In the genomic region with DNA sequence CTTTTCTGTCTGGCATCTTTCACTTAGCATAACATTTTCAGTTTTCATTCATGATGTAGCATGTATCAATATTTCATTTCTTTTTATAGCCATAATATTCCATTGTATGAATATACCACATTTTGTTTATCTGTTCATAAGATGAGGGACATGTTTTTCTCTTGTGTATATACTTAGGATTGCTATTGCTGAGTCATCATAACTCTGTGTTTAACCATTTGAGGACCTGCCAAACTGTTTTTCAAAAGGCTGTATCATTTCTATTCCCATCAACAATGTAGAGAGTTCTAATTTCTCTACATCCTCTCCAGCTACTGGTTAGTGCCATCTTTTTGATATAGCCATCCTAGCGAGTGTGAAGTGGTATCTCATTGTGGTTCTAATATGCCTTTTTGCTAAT, we compare ENCODE assay signal across 1 cellular context.
TF ChIP-seq lines count a peak whose summit lies in the region.

No MANE protein-coding gene starts in this region.

TF ChIP-seq in K562, 482 proteins besides CTCF, POLR2A, EP300 and RAD21 (continued from another document and continues in another):
- TF ChIP-seq ZNF76 (CRISPR knock-in tag; IDR thresholded peaks at IDR 0.05; ENCODE audit: borderline replicate concordance) (no peak), CHD1 (IDR thresholded peaks at IDR 0.05; ENCODE audit: low read length) (no peak), SOX6 (IDR thresholded peaks at IDR 0.05) (no peak), ZBED1 (IDR thresholded peaks at IDR 0.05) (no peak), FOSL1 (tag; conservative IDR thresholded peaks at IDR 0.05) (peak; percentile 55), ZNF561 (CRISPR knock-in tag; conservative IDR thresholded peaks at IDR 0.05) (no peak), C11orf30 (IDR thresholded peaks at IDR 0.05; ENCODE audit: low read depth) (peak; percentile 100), MTF1 (CRISPR knock-in tag; IDR thresholded peaks at IDR 0.05; ENCODE audit: borderline replicate concordance) (no peak), KDM4B (IDR thresholded peaks at IDR 0.05; ENCODE audit: borderline replicate concordance in 2 of 2, low read depth in 1 of 2) (no peak), NEUROD1 (IDR thresholded peaks at IDR 0.05; ENCODE audit: borderline replicate concordance, low read depth, low read length, partially characterized antibody) (no peak), GABPA (tag; conservative IDR thresholded peaks at IDR 0.05; ENCODE audit: low read depth) (no peak), ZBTB7A (IDR thresholded peaks at IDR 0.05; ENCODE audit: borderline replicate concordance, control insufficient read depth, low read depth, low read length) (no peak), POLR2H (tag; IDR thresholded peaks at IDR 0.05; ENCODE audit: low read depth) (0 out of 2 replicates have a peak, but pooled peaks have one; percentile 20), ZNF347 (CRISPR knock-in tag; IDR thresholded peaks at IDR 0.05; ENCODE audit: low read depth) (no peak), ZNF174 (CRISPR knock-in tag; IDR thresholded peaks at IDR 0.05) (no peak), CAMTA2 (CRISPR knock-in tag; conservative IDR thresholded peaks at IDR 0.05) (no peak), ZNF639 (CRISPR knock-in tag; conservative IDR thresholded peaks at IDR 0.05 in 1 of 2, IDR thresholded peaks at IDR 0.05 in 1 of 2) (0 out of 4 replicates have a peak, but pooled peaks of 1 of the 2 experiments have one; percentile 20), ZNF316 (IDR thresholded peaks at IDR 0.05) (peak; percentile 100), ZKSCAN3 (CRISPR knock-in tag; IDR thresholded peaks at IDR 0.05) (no peak), CBFA2T2 (conservative IDR thresholded peaks at IDR 0.05) (no peak), FOXP1 (CRISPR knock-in tag; IDR thresholded peaks at IDR 0.05) (no peak), RBBP5 (IDR thresholded peaks at IDR 0.05; ENCODE audit: borderline replicate concordance, insufficient read depth, low read length, poor library complexity, severe bottlenecking) (no peak), TCFL5 (CRISPR knock-in tag; conservative IDR thresholded peaks at IDR 0.05) (no peak), TGIF2 (CRISPR knock-in tag; IDR thresholded peaks at IDR 0.05) (no peak), ETV6 (IDR thresholded peaks at IDR 0.05; ENCODE audit: borderline replicate concordance in 1 of 2, low read depth in 2 of 2, low read length in 1 of 2) (no peak), ETV6 (CRISPR knock-in tag; IDR thresholded peaks at IDR 0.05; ENCODE audit: borderline replicate concordance) (no peak), NFIX (CRISPR knock-in tag; IDR thresholded peaks at IDR 0.05; ENCODE audit: low read depth) (no peak), MCM7 (IDR thresholded peaks at IDR 0.05) (no peak), GABPB1 (CRISPR knock-in tag; IDR thresholded peaks at IDR 0.05) (no peak), ZNF217 (CRISPR knock-in tag; IDR thresholded peaks at IDR 0.05) (no peak), PHF20 (IDR thresholded peaks at IDR 0.05; ENCODE audit: partially characterized antibody) (no peak), HOXB6 (CRISPR knock-in tag; IDR thresholded peaks at IDR 0.05; ENCODE audit: borderline replicate concordance) (no peak), PRPF4 (IDR thresholded peaks at IDR 0.05; ENCODE audit: insufficient read depth, low read depth, low read length, poor library complexity, severe bottlenecking) (no peak), MYBL2 (IDR thresholded peaks at IDR 0.05; ENCODE audit: low read depth) (no peak), MYBL2 (CRISPR knock-in tag; IDR thresholded peaks at IDR 0.05; ENCODE audit: borderline replicate concordance) (no peak), ARID3A (IDR thresholded peaks at IDR 0.05; ENCODE audit: borderline replicate concordance, low read depth, low read length) (peak; percentile 63; the same call in 1 of the 2 replicates), CHD2 (IDR thresholded peaks at IDR 0.05; ENCODE audit: low read depth, low read length) (no peak), ZZZ3 (IDR thresholded peaks at IDR 0.05) (no peak), JUND (IDR thresholded peaks at IDR 0.05; ENCODE audit: borderline replicate concordance, low read depth, low read length) (peak; percentile 76; the same call in 1 of the 2 replicates), JUND (tag; IDR thresholded peaks at IDR 0.05; ENCODE audit: borderline replicate concordance, low read depth, low read length) (peak; percentile 76), SMAD1 (IDR thresholded peaks at IDR 0.05; ENCODE audit: low read depth, low read length, partially characterized antibody) (no peak), STAT5B (CRISPR knock-in tag; IDR thresholded peaks at IDR 0.05) (no peak), ZNF121 (CRISPR knock-in tag; conservative IDR thresholded peaks at IDR 0.05) (no peak), ZEB2 (IDR thresholded peaks at IDR 0.05) (no peak), MEF2A (IDR thresholded peaks at IDR 0.05; ENCODE audit: control insufficient read depth, low read depth, low read length) (no peak), RFX1 (IDR thresholded peaks at IDR 0.05) (no peak; the same call in 1 of the 2 replicates), TAF15 (IDR thresholded peaks at IDR 0.05; ENCODE audit: low read depth, low read length) (no peak), MAFG (tag; conservative IDR thresholded peaks at IDR 0.05) (peak; percentile 100), E2F6 (IDR thresholded peaks at IDR 0.05; ENCODE audit: borderline replicate concordance in 1 of 2, extremely low read depth in 1 of 2, insufficient read depth in 1 of 2, insufficient read length in 1 of 2, low read depth in 1 of 2, low read length in 1 of 2, poor library complexity in 1 of 2, severe bottlenecking in 1 of 2) (no peak), BMI1 (IDR thresholded peaks at IDR 0.05; ENCODE audit: low read length) (no peak), SUPT5H (IDR thresholded peaks at IDR 0.05) (no peak), TCF7 (IDR thresholded peaks at IDR 0.05; ENCODE audit: borderline replicate concordance) (no peak), BDP1 (IDR thresholded peaks at IDR 0.05; ENCODE audit: insufficient read depth, insufficient read length) (no peak), NFRKB (IDR thresholded peaks at IDR 0.05; ENCODE audit: low read depth) (peak; percentile 45; the same call in 1 of the 2 replicates), ZNF830 (CRISPR knock-in tag; IDR thresholded peaks at IDR 0.05) (no peak), YY1 (IDR thresholded peaks at IDR 0.05; ENCODE audit: borderline replicate concordance in 1 of 3, control insufficient read depth in 1 of 3, extremely low read depth in 1 of 3, insufficient read depth in 3 of 3, insufficient read length in 1 of 3, insufficient replicate concordance in 2 of 3, low read depth in 1 of 3, low read length in 2 of 3) (no peak), U2AF1 (optimal IDR thresholded peaks at IDR 0.05; ENCODE audit: low read depth, low read length) (no peak), ETV1 (tag; conservative IDR thresholded peaks at IDR 0.05; ENCODE audit: low read depth) (no peak), DPF2 (IDR thresholded peaks at IDR 0.05) (peak; percentile 81; the same call in 1 of the 2 replicates), NONO (IDR thresholded peaks at IDR 0.05; ENCODE audit: low read depth in 2 of 2, low read length in 1 of 2) (no peak), TEAD4 (IDR thresholded peaks at IDR 0.05; ENCODE audit: low read length) (no peak), TEAD4 (CRISPR knock-in tag; IDR thresholded peaks at IDR 0.05; ENCODE audit: borderline replicate concordance) (no peak), ZBTB9 (CRISPR knock-in tag; IDR thresholded peaks at IDR 0.05) (no peak)
- TF ChIP-seq, protein P1, sequence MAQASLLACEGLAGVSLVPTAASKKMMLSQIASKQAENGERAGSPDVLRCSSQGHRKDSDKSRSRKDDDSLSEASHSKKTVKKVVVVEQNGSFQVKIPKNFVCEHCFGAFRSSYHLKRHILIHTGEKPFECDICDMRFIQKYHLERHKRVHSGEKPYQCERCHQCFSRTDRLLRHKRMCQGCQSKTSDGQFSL (CRISPR knock-in tag; IDR thresholded peaks at IDR 0.05): no peak
- TF ChIP-seq, protein P1 (tag; IDR thresholded peaks at IDR 0.05): no peak
- TF ChIP-seq, protein P2, sequence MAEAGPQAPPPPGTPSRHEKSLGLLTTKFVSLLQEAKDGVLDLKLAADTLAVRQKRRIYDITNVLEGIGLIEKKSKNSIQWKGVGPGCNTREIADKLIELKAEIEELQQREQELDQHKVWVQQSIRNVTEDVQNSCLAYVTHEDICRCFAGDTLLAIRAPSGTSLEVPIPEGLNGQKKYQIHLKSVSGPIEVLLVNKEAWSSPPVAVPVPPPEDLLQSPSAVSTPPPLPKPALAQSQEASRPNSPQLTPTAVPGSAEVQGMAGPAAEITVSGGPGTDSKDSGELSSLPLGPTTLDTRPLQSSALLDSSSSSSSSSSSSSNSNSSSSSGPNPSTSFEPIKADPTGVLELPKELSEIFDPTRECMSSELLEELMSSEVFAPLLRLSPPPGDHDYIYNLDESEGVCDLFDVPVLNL (CRISPR knock-in tag; IDR thresholded peaks at IDR 0.05; ENCODE audit: low read depth): no peak
- TF ChIP-seq, protein P3, sequence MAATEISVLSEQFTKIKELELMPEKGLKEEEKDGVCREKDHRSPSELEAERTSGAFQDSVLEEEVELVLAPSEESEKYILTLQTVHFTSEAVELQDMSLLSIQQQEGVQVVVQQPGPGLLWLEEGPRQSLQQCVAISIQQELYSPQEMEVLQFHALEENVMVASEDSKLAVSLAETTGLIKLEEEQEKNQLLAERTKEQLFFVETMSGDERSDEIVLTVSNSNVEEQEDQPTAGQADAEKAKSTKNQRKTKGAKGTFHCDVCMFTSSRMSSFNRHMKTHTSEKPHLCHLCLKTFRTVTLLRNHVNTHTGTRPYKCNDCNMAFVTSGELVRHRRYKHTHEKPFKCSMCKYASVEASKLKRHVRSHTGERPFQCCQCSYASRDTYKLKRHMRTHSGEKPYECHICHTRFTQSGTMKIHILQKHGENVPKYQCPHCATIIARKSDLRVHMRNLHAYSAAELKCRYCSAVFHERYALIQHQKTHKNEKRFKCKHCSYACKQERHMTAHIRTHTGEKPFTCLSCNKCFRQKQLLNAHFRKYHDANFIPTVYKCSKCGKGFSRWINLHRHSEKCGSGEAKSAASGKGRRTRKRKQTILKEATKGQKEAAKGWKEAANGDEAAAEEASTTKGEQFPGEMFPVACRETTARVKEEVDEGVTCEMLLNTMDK (IDR thresholded peaks at IDR 0.05; ENCODE audit: borderline replicate concordance, insufficient read depth, low read depth, low read length, poor library complexity, severe bottlenecking): no peak
- TF ChIP-seq, protein P4, sequence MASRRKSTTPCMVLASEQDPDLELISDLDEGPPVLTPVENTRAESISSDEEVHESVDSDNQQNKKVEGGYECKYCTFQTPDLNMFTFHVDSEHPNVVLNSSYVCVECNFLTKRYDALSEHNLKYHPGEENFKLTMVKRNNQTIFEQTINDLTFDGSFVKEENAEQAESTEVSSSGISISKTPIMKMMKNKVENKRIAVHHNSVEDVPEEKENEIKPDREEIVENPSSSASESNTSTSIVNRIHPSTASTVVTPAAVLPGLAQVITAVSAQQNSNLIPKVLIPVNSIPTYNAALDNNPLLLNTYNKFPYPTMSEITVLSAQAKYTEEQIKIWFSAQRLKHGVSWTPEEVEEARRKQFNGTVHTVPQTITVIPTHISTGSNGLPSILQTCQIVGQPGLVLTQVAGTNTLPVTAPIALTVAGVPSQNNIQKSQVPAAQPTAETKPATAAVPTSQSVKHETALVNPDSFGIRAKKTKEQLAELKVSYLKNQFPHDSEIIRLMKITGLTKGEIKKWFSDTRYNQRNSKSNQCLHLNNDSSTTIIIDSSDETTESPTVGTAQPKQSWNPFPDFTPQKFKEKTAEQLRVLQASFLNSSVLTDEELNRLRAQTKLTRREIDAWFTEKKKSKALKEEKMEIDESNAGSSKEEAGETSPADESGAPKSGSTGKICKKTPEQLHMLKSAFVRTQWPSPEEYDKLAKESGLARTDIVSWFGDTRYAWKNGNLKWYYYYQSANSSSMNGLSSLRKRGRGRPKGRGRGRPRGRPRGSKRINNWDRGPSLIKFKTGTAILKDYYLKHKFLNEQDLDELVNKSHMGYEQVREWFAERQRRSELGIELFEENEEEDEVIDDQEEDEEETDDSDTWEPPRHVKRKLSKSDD (conservative IDR thresholded peaks at IDR 0.05; ENCODE audit: low read length): no peak
